Comparison of ENCODE assay signal across 20 cellular contexts in the genomic region with DNA sequence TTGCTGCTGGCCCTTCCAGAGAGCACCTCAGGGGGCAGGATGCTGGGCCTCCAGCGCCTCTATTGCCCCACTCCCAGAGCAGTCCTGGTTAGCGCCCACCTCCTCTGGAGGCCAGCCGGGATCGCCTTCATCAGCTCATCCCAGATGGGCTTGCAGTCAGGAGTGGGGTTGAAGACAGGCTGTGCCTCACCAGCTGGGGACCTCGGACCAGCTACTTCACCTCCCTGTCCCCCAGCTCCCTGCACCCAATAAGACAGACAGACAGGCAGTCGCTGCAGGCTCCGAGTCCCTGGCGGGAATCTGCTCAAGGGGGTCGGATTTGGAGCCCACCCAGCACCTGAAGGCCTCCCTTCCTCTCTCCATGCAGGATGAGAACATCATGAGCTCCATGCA.
"Had no signal": no experiment of that assay in that cellular context is flagged by ENCODE, and none has a peak within 500 bp of the region (broad histone marks: within the 10 kb centered on the region; RNA-seq: fewer than 3 reads in every experiment).

No MANE protein-coding gene starts in this region.

- H3K9me3 Mint-ChIP-seq: activated CD4-positive, alpha-beta memory T cell treated with anti-CD3 and anti-CD28 coated beads, Interleukin-2, amount 10 ng/mL, durations not matched to agents 7 days and 5 days; activated CD4-positive, alpha-beta T cell treated with anti-CD3 and anti-CD28 coated beads, Interleukin-2, amount 10 ng/mL, durations not matched to agents 7 days and 5 days; activated naive CD4-positive, alpha-beta T cell treated with anti-CD3 and anti-CD28 coated beads, Interleukin-2, amount 10 ng/mL, durations not matched to agents 7 days and 5 days; activated naive CD8-positive, alpha-beta T cell treated with anti-CD3 and anti-CD28 coated beads, Interleukin-2, amount 10 ng/mL, durations not matched to agents 7 days and 5 days; activated T-helper 1 cell treated with anti-CD3 and anti-CD28 coated beads, Interleukin-12 subunit alpha, Interleukin-12 subunit beta, Interleukin-2, Interleukin-4 antibody, amounts not matched to agents 30 ng/mL and 10 ng/mL and 1 ng/mL, durations not matched to agents 14 hours and 24 hours and 36 hours; brain; natural killer cell; stimulated activated effector memory CD8-positive, alpha-beta T cell treated with anti-CD3 and anti-CD28 coated beads, Interleukin-12 subunit alpha, Interleukin-12 subunit beta, amount 100 ng/mL, for 72 hours; stimulated activated naive CD8-positive, alpha-beta T cell treated with anti-CD3 and anti-CD28 coated beads, Interleukin-15, Interleukin-2, amounts not matched to agents 100 ng/mL and 50 ng/mL, for 24 hours; WTC11 had no signal

- H3K4me1 Mint-ChIP-seq: activated CD4-positive, alpha-beta memory T cell treated with anti-CD3 and anti-CD28 coated beads, Interleukin-2, amount 10 ng/mL, durations not matched to agents 7 days and 5 days; activated CD4-positive, alpha-beta T cell treated with anti-CD3 and anti-CD28 coated beads, Interleukin-2, amount 10 ng/mL, durations not matched to agents 7 days and 5 days; activated naive CD4-positive, alpha-beta T cell treated with anti-CD3 and anti-CD28 coated beads, Interleukin-2, amount 10 ng/mL, durations not matched to agents 7 days and 5 days; activated naive CD8-positive, alpha-beta T cell treated with anti-CD3 and anti-CD28 coated beads, Interleukin-2, amount 10 ng/mL, durations not matched to agents 7 days and 5 days; brain; natural killer cell had no signal

- H3K27me3 Mint-ChIP-seq: activated naive CD8-positive, alpha-beta T cell treated with anti-CD3 and anti-CD28 coated beads, Interleukin-2, amount 10 ng/mL, durations not matched to agents 7 days and 5 days had no signal

- H3K36me3 Mint-ChIP-seq: activated naive CD4-positive, alpha-beta T cell treated with anti-CD3 and anti-CD28 coated beads, Interleukin-2, amount 10 ng/mL, durations not matched to agents 7 days and 5 days; activated naive CD8-positive, alpha-beta T cell treated with anti-CD3 and anti-CD28 coated beads, Interleukin-2, amount 10 ng/mL, durations not matched to agents 7 days and 5 days; brain; natural killer cell; stimulated activated effector memory CD8-positive, alpha-beta T cell treated with anti-CD3 and anti-CD28 coated beads, Interleukin-12 subunit alpha, Interleukin-12 subunit beta, amount 100 ng/mL, for 72 hours; WTC11 had no signal

- H3K4me3 Mint-ChIP-seq: activated CD4-positive, alpha-beta memory T cell treated with anti-CD3 and anti-CD28 coated beads, Interleukin-2, amount 10 ng/mL, durations not matched to agents 7 days and 5 days; activated CD4-positive, alpha-beta T cell treated with anti-CD3 and anti-CD28 coated beads, Interleukin-2, amount 10 ng/mL, durations not matched to agents 7 days and 5 days; activated naive CD4-positive, alpha-beta T cell treated with anti-CD3 and anti-CD28 coated beads, Interleukin-2, amount 10 ng/mL, durations not matched to agents 7 days and 5 days; activated naive CD8-positive, alpha-beta T cell treated with anti-CD3 and anti-CD28 coated beads, Interleukin-2, amount 10 ng/mL, durations not matched to agents 7 days and 5 days; activated T-helper 1 cell treated with anti-CD3 and anti-CD28 coated beads, Interleukin-12 subunit alpha, Interleukin-12 subunit beta, Interleukin-2, Interleukin-4 antibody, amounts not matched to agents 30 ng/mL and 10 ng/mL and 1 ng/mL, durations not matched to agents 14 hours and 24 hours and 36 hours; brain; natural killer cell; stimulated activated effector memory CD8-positive, alpha-beta T cell treated with anti-CD3 and anti-CD28 coated beads, Interleukin-12 subunit alpha, Interleukin-12 subunit beta, amount 100 ng/mL, for 72 hours; stimulated activated naive CD8-positive, alpha-beta T cell treated with anti-CD3 and anti-CD28 coated beads, Interleukin-15, Interleukin-2, amounts not matched to agents 100 ng/mL and 50 ng/mL, for 24 hours; WTC11 had no signal

- DNase-seq: activated CD4-positive, alpha-beta memory T cell treated with anti-CD3 and anti-CD28 coated beads, Interleukin-2, amount 10 ng/mL, durations not matched to agents 7 days and 5 days; activated CD4-positive, alpha-beta T cell treated with anti-CD3 and anti-CD28 coated beads for 1 hour; activated CD4-positive, alpha-beta T cell treated with anti-CD3 and anti-CD28 coated beads, Interleukin-2, amount 10 ng/mL, durations not matched to agents 7 days and 5 days; activated gamma-delta T cell; activated naive CD8-positive, alpha-beta T cell treated with anti-CD3 and anti-CD28 coated beads, Interleukin-2, amount 10 ng/mL, durations not matched to agents 7 days and 5 days; kidney; mesenchymal stem cell; natural killer cell; stimulated activated CD4-positive, alpha-beta T cell treated with anti-CD3 and anti-CD28 coated beads, Interleukin-12 subunit alpha, Interleukin-12 subunit beta, amount 100 ng/mL, for 4 hours; stimulated activated CD4-positive, alpha-beta T cell treated with anti-CD3 and anti-CD28 coated beads, Interleukin-4, amount 100 ng/mL, for 1 hour; substantia nigra; T-helper 2 cell had no signal

- ATAC-seq: natural killer cell; stimulated activated effector memory CD8-positive, alpha-beta T cell treated with anti-CD3 and anti-CD28 coated beads, Interleukin-12 subunit alpha, Interleukin-12 subunit beta, amount 100 ng/mL, for 72 hours; upper lobe of right lung; WTC11 had no signal

- H3K27ac Mint-ChIP-seq: activated CD4-positive, alpha-beta memory T cell treated with anti-CD3 and anti-CD28 coated beads, Interleukin-2, amount 10 ng/mL, durations not matched to agents 7 days and 5 days; activated CD4-positive, alpha-beta T cell treated with anti-CD3 and anti-CD28 coated beads, Interleukin-2, amount 10 ng/mL, durations not matched to agents 7 days and 5 days; activated naive CD4-positive, alpha-beta T cell treated with anti-CD3 and anti-CD28 coated beads, Interleukin-2, amount 10 ng/mL, durations not matched to agents 7 days and 5 days; activated naive CD8-positive, alpha-beta T cell treated with anti-CD3 and anti-CD28 coated beads, Interleukin-2, amount 10 ng/mL, durations not matched to agents 7 days and 5 days; activated T-helper 1 cell treated with anti-CD3 and anti-CD28 coated beads, Interleukin-12 subunit alpha, Interleukin-12 subunit beta, Interleukin-2, Interleukin-4 antibody, amounts not matched to agents 30 ng/mL and 10 ng/mL and 1 ng/mL, durations not matched to agents 14 hours and 24 hours and 36 hours; brain; natural killer cell; progenitor cell of endocrine pancreas; stimulated activated effector memory CD8-positive, alpha-beta T cell treated with anti-CD3 and anti-CD28 coated beads, Interleukin-12 subunit alpha, Interleukin-12 subunit beta, amount 100 ng/mL, for 72 hours; stimulated activated naive CD8-positive, alpha-beta T cell treated with anti-CD3 and anti-CD28 coated beads, Interleukin-15, Interleukin-2, amounts not matched to agents 100 ng/mL and 50 ng/mL, for 24 hours; WTC11 had no signal
